ENCODE assay signal across 9 cellular contexts in genomic region chr10:11328264-11329054, GRCh38.
A peak's percentile ranks its signal among the peaks of the same experiment; 100 is the strongest.
DNase-seq lines count a peak whose midpoint lies in the region; FAIRE-seq and TF ChIP-seq lines count a peak whose summit lies in the region.
"Had no signal": no experiment of that assay in that cellular context is flagged by ENCODE, and none has a peak within 500 bp of the region (broad histone marks: within the 10 kb centered on the region; RNA-seq: fewer than 3 reads in every experiment).

No MANE protein-coding gene starts in this region.

- no peak for TF ChIP-seq CTCF in mammary epithelial cell (conservative IDR thresholded peaks at IDR 0.05 in 1 of 2, IDR thresholded peaks at IDR 0.05 in 1 of 2; ENCODE audit: extremely low read depth in 1 of 2, insufficient read depth in 1 of 2, low read depth in 1 of 2, low read length in 2 of 2)
- TF ChIP-seq CTCF in breast epithelium (IDR thresholded peaks at IDR 0.05): no peak
- TF ChIP-seq CTCF in colonic mucosa (IDR thresholded peaks at IDR 0.05): no peak

- H3K79me2 ChIP-seq in mammary epithelial cell (ENCODE audit: insufficient read depth, low read length): no peaks in the 10 kb centered on the region

- intact Hi-C loops in mammary epithelial cell (cut with micrococcal nuclease) (no loop called here), breast epithelium (cut with DNase I; ENCODE audit: low total_unique reads) (no loop called here), colonic mucosa (cut with DNase I) (no loop called here)

- 43% methylated on average over 15 of the region's 17 CpGs for WGBS in mammary epithelial cell (ENCODE audit: low coverage, missing lambda C conversion rate)

- no peaks in the 10 kb centered on the region for H3K27me3 ChIP-seq in mammary epithelial cell (ENCODE audit: insufficient read depth, low read length)
- no peaks in the 10 kb centered on the region for H3K27me3 ChIP-seq in breast epithelium
- H3K27me3 ChIP-seq in colonic mucosa: no peaks in the 10 kb centered on the region

- DNase-seq in mammary epithelial cell (no peak), breast epithelium (ENCODE audit: low spot score in 2 of 2) (no peak), cerebellar cortex (ENCODE audit: low spot score) (peak; percentile 25), myocyte (ENCODE audit: low read depth) (peak; percentile 86), H54 (ENCODE audit: insufficient read length, low spot score) (no peak), colonic mucosa (no peak)
- no peak for DNase-seq in stimulated activated naive CD4-positive, alpha-beta T cell treated with Interleukin-2 at 50 U/mL for 16 hours (lab: John Stamatoyannopoulos, UW)
- no peak for DNase-seq in T-helper 2 cell treated with Interferon-gamma antibody and Interleukin-4, amounts not matched to agents 5 μg/mL and 100 μg/mL, for 36 hours (ENCODE audit: low spot score)
- DNase-seq: BE2C had no signal

- H3K4me1 ChIP-seq in mammary epithelial cell (ENCODE audit: insufficient read depth, low read length) (no peaks in the 10 kb centered on the region), breast epithelium (no peaks in the 10 kb centered on the region), colonic mucosa (no peaks in the 10 kb centered on the region)
- H3K4me1 ChIP-seq: BE2C had no signal

- H3K36me3 Mint-ChIP-seq in T-helper 2 cell treated with Interferon-gamma antibody and Interleukin-4, amounts not matched to agents 5 μg/mL and 100 μg/mL, for 36 hours (ENCODE audit: low read depth): peaks cover 81% of the 10 kb centered on the region

- in situ Hi-C loops in mammary epithelial cell (cut with MboI; ENCODE audit: low sequenced_read_pairs in 2 of 2): no loop called here

- no peak overlapping the region for H3K4me3 ChIP-seq in mammary epithelial cell (replicated peaks in 1 of 3; ENCODE audit: insufficient read depth in 1 of 3, low read depth in 2 of 3, low read length in 3 of 3)
- H3K4me3 ChIP-seq in breast epithelium: no peak overlapping the region
- H3K4me3 ChIP-seq in colonic mucosa: no peak overlapping the region

- H3K9me3 Mint-ChIP-seq in T-helper 2 cell treated with Interferon-gamma antibody and Interleukin-4, amounts not matched to agents 5 μg/mL and 100 μg/mL, for 36 hours: no peaks in the 10 kb centered on the region

- no peaks in the 10 kb centered on the region for H3K36me3 ChIP-seq in mammary epithelial cell (ENCODE audit: insufficient read depth, low read length)
- no peaks in the 10 kb centered on the region for H3K36me3 ChIP-seq in breast epithelium
- peaks cover 3% of the 10 kb centered on the region for H3K36me3 ChIP-seq in colonic mucosa
- H3K36me3 ChIP-seq: BE2C had no signal

- TF ChIP-seq POLR2A in breast epithelium (IDR thresholded peaks at IDR 0.05): no peak
- no peak for TF ChIP-seq POLR2A in H54 (IDR thresholded peaks at IDR 0.05; ENCODE audit: low read depth, low read length)

- H3K4me1 Mint-ChIP-seq in T-helper 2 cell treated with Interferon-gamma antibody and Interleukin-4, amounts not matched to agents 5 μg/mL and 100 μg/mL, for 36 hours (ENCODE audit: low read depth): peaks cover 23% of the 10 kb centered on the region

- H4K20me1 ChIP-seq in mammary epithelial cell (ENCODE audit: insufficient read depth, low read length): no peaks in the 10 kb centered on the region

- H3K9ac ChIP-seq in mammary epithelial cell (ENCODE audit: insufficient read depth, low read length) (no peak overlapping the region), colonic mucosa (ENCODE audit: low read depth in 2 of 2, low read length in 2 of 2) (no peak overlapping the region)

- H3K4me2 ChIP-seq in mammary epithelial cell (ENCODE audit: insufficient read depth, low read depth, low read length): no peak overlapping the region

- H3K27ac ChIP-seq in mammary epithelial cell (ENCODE audit: insufficient read depth, low read depth, low read length) (no peak overlapping the region), breast epithelium (peak overlapping the region in 1 of 2 donors; percentile 32), colonic mucosa (no peak overlapping the region)

- CTCF ChIA-PET in mammary epithelial cell (lab: Charles Lee; ENCODE audit: low non-redundant PET): no interaction called here

- H3K4me3 Mint-ChIP-seq in T-helper 2 cell treated with Interferon-gamma antibody and Interleukin-4, amounts not matched to agents 5 μg/mL and 100 μg/mL, for 36 hours: no peak overlapping the region

- BruUV-seq in mammary epithelial cell (replicated peaks; lab: Mats Ljungman, UMichigan): no TSS peak

- H3K9me3 ChIP-seq in mammary epithelial cell (replicated peaks; ENCODE audit: insufficient read depth, low read length) (peaks cover 8% of the 10 kb centered on the region), breast epithelium (no peaks in the 10 kb centered on the region), colonic mucosa (no peaks in the 10 kb centered on the region)
- H3K9me3 ChIP-seq: BE2C had no signal

- no peak overlapping the region for H3K27ac Mint-ChIP-seq in T-helper 2 cell treated with Interferon-gamma antibody and Interleukin-4, amounts not matched to agents 5 μg/mL and 100 μg/mL, for 36 hours

- H3K27me3 Mint-ChIP-seq in T-helper 2 cell treated with Interferon-gamma antibody and Interleukin-4, amounts not matched to agents 5 μg/mL and 100 μg/mL, for 36 hours (ENCODE audit: low read depth): no peaks in the 10 kb centered on the region

- peak overlapping the region; percentile 10 for H2AFZ ChIP-seq in mammary epithelial cell (ENCODE audit: low read depth, low read length)

- dilution Hi-C loops in mammary epithelial cell (cut with HindIII; ENCODE audit: low sequenced_read_pairs): no loop called here

- no peak for FAIRE-seq in H54 (lab: Jason Lieb, UNC)

Comparison
In these comparisons a context has a peak if more than half of its experiments do, and no peak if none do; other contexts are left out.
1. DNase-seq: peak in cerebellar cortex (single experiment) and myocyte (single experiment); none in mammary epithelial cell (single experiment), breast epithelium (0 of 2), H54 (single experiment), stimulated activated naive CD4-positive, alpha-beta T cell treated with Interleukin-2 at 50 U/mL for 16 hours (single experiment), colonic mucosa (single experiment) and T-helper 2 cell treated with Interferon-gamma antibody and Interleukin-4, amounts not matched to agents 5 μg/mL and 100 μg/mL, for 36 hours (single experiment).